In genomic region chr11:62573592-62574362, GRCh38 we compare ENCODE assay signal across 1 cellular context.
TF ChIP-seq lines count a peak whose summit lies in the region.

A gene with protein sequence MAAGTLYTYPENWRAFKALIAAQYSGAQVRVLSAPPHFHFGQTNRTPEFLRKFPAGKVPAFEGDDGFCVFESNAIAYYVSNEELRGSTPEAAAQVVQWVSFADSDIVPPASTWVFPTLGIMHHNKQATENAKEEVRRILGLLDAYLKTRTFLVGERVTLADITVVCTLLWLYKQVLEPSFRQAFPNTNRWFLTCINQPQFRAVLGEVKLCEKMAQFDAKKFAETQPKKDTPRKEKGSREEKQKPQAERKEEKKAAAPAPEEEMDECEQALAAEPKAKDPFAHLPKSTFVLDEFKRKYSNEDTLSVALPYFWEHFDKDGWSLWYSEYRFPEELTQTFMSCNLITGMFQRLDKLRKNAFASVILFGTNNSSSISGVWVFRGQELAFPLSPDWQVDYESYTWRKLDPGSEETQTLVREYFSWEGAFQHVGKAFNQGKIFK (minus strand): TSS chr11:62573891. CDS start chr11:62573842, 49 bp downstream.

TF ChIP-seq in HepG2, 621 proteins besides CTCF, POLR2A, EP300 and RAD21 (continued from another document and continues in another):
- TF ChIP-seq, protein P1, sequence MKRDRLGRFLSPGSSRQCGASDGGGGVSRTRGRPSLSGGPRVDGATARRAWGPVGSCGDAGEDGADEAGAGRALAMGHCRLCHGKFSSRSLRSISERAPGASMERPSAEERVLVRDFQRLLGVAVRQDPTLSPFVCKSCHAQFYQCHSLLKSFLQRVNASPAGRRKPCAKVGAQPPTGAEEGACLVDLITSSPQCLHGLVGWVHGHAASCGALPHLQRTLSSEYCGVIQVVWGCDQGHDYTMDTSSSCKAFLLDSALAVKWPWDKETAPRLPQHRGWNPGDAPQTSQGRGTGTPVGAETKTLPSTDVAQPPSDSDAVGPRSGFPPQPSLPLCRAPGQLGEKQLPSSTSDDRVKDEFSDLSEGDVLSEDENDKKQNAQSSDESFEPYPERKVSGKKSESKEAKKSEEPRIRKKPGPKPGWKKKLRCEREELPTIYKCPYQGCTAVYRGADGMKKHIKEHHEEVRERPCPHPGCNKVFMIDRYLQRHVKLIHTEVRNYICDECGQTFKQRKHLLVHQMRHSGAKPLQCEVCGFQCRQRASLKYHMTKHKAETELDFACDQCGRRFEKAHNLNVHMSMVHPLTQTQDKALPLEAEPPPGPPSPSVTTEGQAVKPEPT (CRISPR knock-in tag; IDR thresholded peaks at IDR 0.05; ENCODE audit: low read depth) = no peak
- no peak for TF ChIP-seq ZFP37 (CRISPR knock-in tag; IDR thresholded peaks at IDR 0.05; ENCODE audit: borderline replicate concordance)
- 0 out of 2 replicates have a peak, but pooled peaks have one; percentile 57 for TF ChIP-seq STAT6 (CRISPR knock-in tag; IDR thresholded peaks at IDR 0.05; ENCODE audit: borderline replicate concordance)
- no peak for TF ChIP-seq ZNF496 (CRISPR knock-in tag; IDR thresholded peaks at IDR 0.05; ENCODE audit: insufficient replicate concordance)
- TF ChIP-seq ZNF780A (CRISPR knock-in tag; IDR thresholded peaks at IDR 0.05) = no peak
- peak; percentile 71; the same call in 1 of the 2 replicates for TF ChIP-seq KDM5B (CRISPR knock-in tag; IDR thresholded peaks at IDR 0.05; ENCODE audit: borderline replicate concordance)
- TF ChIP-seq, protein P2, sequence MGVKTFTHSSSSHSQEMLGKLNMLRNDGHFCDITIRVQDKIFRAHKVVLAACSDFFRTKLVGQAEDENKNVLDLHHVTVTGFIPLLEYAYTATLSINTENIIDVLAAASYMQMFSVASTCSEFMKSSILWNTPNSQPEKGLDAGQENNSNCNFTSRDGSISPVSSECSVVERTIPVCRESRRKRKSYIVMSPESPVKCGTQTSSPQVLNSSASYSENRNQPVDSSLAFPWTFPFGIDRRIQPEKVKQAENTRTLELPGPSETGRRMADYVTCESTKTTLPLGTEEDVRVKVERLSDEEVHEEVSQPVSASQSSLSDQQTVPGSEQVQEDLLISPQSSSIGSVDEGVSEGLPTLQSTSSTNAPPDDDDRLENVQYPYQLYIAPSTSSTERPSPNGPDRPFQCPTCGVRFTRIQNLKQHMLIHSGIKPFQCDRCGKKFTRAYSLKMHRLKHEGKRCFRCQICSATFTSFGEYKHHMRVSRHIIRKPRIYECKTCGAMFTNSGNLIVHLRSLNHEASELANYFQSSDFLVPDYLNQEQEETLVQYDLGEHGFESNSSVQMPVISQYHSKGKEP (CRISPR knock-in tag; IDR thresholded peaks at IDR 0.05) = no peak
- TF ChIP-seq, protein P3, sequence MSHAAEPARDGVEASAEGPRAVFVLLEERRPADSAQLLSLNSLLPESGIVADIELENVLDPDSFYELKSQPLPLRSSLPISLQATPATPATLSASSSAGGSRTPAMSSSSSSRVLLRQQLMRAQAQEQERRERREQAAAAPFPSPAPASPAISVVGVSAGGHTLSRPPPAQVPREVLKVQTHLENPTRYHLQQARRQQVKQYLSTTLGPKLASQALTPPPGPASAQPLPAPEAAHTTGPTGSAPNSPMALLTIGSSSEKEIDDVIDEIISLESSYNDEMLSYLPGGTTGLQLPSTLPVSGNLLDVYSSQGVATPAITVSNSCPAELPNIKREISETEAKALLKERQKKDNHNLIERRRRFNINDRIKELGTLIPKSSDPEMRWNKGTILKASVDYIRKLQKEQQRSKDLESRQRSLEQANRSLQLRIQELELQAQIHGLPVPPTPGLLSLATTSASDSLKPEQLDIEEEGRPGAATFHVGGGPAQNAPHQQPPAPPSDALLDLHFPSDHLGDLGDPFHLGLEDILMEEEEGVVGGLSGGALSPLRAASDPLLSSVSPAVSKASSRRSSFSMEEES (CRISPR knock-in tag; IDR thresholded peaks at IDR 0.05) = no peak
- TF ChIP-seq MEIS1 (CRISPR knock-in tag; IDR thresholded peaks at IDR 0.05; ENCODE audit: borderline replicate concordance) = no peak
- no peak for TF ChIP-seq ZNF720 (CRISPR knock-in tag; IDR thresholded peaks at IDR 0.05)
- TF ChIP-seq ZNF354B (CRISPR knock-in tag; IDR thresholded peaks at IDR 0.05) = no peak
- TF ChIP-seq SMAD9 (CRISPR knock-in tag; IDR thresholded peaks at IDR 0.05) = peak; percentile 83; the same call in 1 of the 2 replicates
- TF ChIP-seq PTBP1 (IDR thresholded peaks at IDR 0.05; ENCODE audit: low read depth, low read length, poor library complexity, severe bottlenecking) = no peak
- no peak for TF ChIP-seq ZNF441 (CRISPR knock-in tag; IDR thresholded peaks at IDR 0.05; ENCODE audit: borderline replicate concordance)
- TF ChIP-seq, protein P4, sequence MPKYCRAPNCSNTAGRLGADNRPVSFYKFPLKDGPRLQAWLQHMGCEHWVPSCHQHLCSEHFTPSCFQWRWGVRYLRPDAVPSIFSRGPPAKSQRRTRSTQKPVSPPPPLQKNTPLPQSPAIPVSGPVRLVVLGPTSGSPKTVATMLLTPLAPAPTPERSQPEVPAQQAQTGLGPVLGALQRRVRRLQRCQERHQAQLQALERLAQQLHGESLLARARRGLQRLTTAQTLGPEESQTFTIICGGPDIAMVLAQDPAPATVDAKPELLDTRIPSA (CRISPR knock-in tag; IDR thresholded peaks at IDR 0.05; ENCODE audit: borderline replicate concordance) = no peak
- TF ChIP-seq PAWR (CRISPR knock-in tag; IDR thresholded peaks at IDR 0.05; ENCODE audit: borderline replicate concordance) = no peak
- peak; percentile 12; the same call in 1 of the 2 replicates for TF ChIP-seq HDAC1 (CRISPR knock-in tag; IDR thresholded peaks at IDR 0.05)
- 0 out of 2 replicates have a peak, but pooled peaks have one; percentile 43 for TF ChIP-seq AHR (CRISPR knock-in tag; IDR thresholded peaks at IDR 0.05)
- no peak; the same call in 1 of the 2 replicates for TF ChIP-seq ESRRA (CRISPR knock-in tag; IDR thresholded peaks at IDR 0.05; ENCODE audit: low read depth)
- no peak; the same call in none of the 2 replicates for TF ChIP-seq ARID5B (CRISPR knock-in tag; IDR thresholded peaks at IDR 0.05)
- no peak for TF ChIP-seq NPAS2 (CRISPR knock-in tag; IDR thresholded peaks at IDR 0.05; ENCODE audit: borderline replicate concordance)
- TF ChIP-seq ATAD3A (CRISPR knock-in tag; IDR thresholded peaks at IDR 0.05) = no peak
- no peak for TF ChIP-seq TCF7L2 (IDR thresholded peaks at IDR 0.05; ENCODE audit: low read depth, low read length)
- TF ChIP-seq KLF16 (CRISPR knock-in tag; IDR thresholded peaks at IDR 0.05) = peak in 1 of 2 experiments; percentile 83; a peak in 2 of 4 replicates
- 0 out of 2 replicates have a peak, but pooled peaks have one; percentile 32 for TF ChIP-seq ZNF572 (CRISPR knock-in tag; IDR thresholded peaks at IDR 0.05)
- TF ChIP-seq ZFP36 (IDR thresholded peaks at IDR 0.05; ENCODE audit: borderline replicate concordance, low read depth, low read length, partially characterized antibody) = no peak
- TF ChIP-seq, protein P5, sequence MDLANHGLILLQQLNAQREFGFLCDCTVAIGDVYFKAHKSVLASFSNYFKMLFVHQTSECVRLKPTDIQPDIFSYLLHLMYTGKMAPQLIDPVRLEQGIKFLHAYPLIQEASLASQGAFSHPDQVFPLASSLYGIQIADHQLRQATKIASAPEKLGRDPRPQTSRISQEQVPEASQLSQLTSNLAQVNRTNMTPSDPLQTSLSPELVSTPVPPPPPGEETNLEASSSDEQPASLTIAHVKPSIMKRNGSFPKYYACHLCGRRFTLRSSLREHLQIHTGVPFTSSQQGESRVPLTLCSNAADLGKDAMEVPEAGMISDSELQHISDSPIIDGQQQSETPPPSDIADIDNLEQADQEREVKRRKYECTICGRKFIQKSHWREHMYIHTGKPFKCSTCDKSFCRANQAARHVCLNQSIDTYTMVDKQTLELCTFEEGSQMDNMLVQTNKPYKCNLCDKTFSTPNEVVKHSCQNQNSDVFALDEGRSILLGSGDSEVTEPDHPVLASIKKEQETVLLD (CRISPR knock-in tag; IDR thresholded peaks at IDR 0.05; ENCODE audit: low read depth) = no peak
- TF ChIP-seq, protein P6, sequence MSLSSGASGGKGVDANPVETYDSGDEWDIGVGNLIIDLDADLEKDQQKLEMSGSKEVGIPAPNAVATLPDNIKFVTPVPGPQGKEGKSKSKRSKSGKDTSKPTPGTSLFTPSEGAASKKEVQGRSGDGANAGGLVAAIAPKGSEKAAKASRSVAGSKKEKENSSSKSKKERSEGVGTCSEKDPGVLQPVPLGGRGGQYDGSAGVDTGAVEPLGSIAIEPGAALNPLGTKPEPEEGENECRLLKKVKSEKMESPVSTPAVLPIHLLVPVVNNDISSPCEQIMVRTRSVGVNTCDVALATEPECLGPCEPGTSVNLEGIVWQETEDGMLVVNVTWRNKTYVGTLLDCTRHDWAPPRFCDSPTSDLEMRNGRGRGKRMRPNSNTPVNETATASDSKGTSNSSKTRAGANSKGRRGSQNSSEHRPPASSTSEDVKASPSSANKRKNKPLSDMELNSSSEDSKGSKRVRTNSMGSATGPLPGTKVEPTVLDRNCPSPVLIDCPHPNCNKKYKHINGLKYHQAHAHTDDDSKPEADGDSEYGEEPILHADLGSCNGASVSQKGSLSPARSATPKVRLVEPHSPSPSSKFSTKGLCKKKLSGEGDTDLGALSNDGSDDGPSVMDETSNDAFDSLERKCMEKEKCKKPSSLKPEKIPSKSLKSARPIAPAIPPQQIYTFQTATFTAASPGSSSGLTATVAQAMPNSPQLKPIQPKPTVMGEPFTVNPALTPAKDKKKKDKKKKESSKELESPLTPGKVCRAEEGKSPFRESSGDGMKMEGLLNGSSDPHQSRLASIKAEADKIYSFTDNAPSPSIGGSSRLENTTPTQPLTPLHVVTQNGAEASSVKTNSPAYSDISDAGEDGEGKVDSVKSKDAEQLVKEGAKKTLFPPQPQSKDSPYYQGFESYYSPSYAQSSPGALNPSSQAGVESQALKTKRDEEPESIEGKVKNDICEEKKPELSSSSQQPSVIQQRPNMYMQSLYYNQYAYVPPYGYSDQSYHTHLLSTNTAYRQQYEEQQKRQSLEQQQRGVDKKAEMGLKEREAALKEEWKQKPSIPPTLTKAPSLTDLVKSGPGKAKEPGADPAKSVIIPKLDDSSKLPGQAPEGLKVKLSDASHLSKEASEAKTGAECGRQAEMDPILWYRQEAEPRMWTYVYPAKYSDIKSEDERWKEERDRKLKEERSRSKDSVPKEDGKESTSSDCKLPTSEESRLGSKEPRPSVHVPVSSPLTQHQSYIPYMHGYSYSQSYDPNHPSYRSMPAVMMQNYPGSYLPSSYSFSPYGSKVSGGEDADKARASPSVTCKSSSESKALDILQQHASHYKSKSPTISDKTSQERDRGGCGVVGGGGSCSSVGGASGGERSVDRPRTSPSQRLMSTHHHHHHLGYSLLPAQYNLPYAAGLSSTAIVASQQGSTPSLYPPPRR (CRISPR knock-in tag; IDR thresholded peaks at IDR 0.05; ENCODE audit: borderline replicate concordance) = no peak; the same call in 1 of the 2 replicates
- no peak for TF ChIP-seq ZNF589 (CRISPR knock-in tag; conservative IDR thresholded peaks at IDR 0.05)
- no peak for TF ChIP-seq GPN1 (CRISPR knock-in tag; IDR thresholded peaks at IDR 0.05; ENCODE audit: borderline replicate concordance)
- no peak for TF ChIP-seq RFX3 (CRISPR knock-in tag; IDR thresholded peaks at IDR 0.05)
- no peak for TF ChIP-seq CEBPB (IDR thresholded peaks at IDR 0.05; ENCODE audit: borderline replicate concordance, low read depth, low read length)
- TF ChIP-seq MED13 (CRISPR knock-in tag; IDR thresholded peaks at IDR 0.05) = no peak
- TF ChIP-seq ZNF768 (CRISPR knock-in tag; IDR thresholded peaks at IDR 0.05) = 0 out of 2 replicates have a peak, but pooled peaks have one; percentile 4
- TF ChIP-seq ZNF484 (CRISPR knock-in tag; IDR thresholded peaks at IDR 0.05; ENCODE audit: borderline replicate concordance, low read depth) = no peak
- TF ChIP-seq ZNF7 (CRISPR knock-in tag; IDR thresholded peaks at IDR 0.05) = no peak
- no peak for TF ChIP-seq ARID2 (CRISPR knock-in tag; IDR thresholded peaks at IDR 0.05; ENCODE audit: borderline replicate concordance)
- TF ChIP-seq ZNF746 (CRISPR knock-in tag; IDR thresholded peaks at IDR 0.05) = 0 out of 2 replicates have a peak, but pooled peaks have one; percentile 24
- TF ChIP-seq HIVEP1 (CRISPR knock-in tag; IDR thresholded peaks at IDR 0.05) = 0 out of 2 replicates have a peak, but pooled peaks have one; percentile 62
- peak; percentile 99 for TF ChIP-seq HNRNPLL (IDR thresholded peaks at IDR 0.05; ENCODE audit: low read depth, low read length, poor library complexity, severe bottlenecking)
- no peak for TF ChIP-seq GABPA (IDR thresholded peaks at IDR 0.05; ENCODE audit: low read depth, low read length)
- peak; percentile 64 for TF ChIP-seq GABPA (CRISPR knock-in tag; IDR thresholded peaks at IDR 0.05; ENCODE audit: low read depth)
